In genomic region chr3:115095236-115095635, GRCh38 we compare ENCODE assay signal across 28 cellular contexts.
"Had no signal": no experiment of that assay in that cellular context is flagged by ENCODE, and none has a peak within 500 bp of the region (broad histone marks: within the 10 kb centered on the region; RNA-seq: fewer than 3 reads in every experiment).

No MANE protein-coding gene starts in this region.

- H3K4me3 ChIP-seq: ascending aorta, K562, PC-9, SK-N-MC had no signal

- H3K27ac ChIP-seq: ascending aorta, PC-9, SK-N-MC had no signal

- H3K36me3 ChIP-seq: ascending aorta had no signal

- ATAC-seq: activated CD8-positive, alpha-beta memory T cell treated with anti-CD3 and anti-CD28 coated beads, Interleukin-2, amount 10 ng/mL, durations not matched to agents 7 days and 5 days; activated naive CD4-positive, alpha-beta T cell treated with anti-CD3 and anti-CD28 coated beads, Interleukin-2, amount 50 U/mL, for 72 hours; activated naive CD8-positive, alpha-beta T cell treated with anti-CD3 and anti-CD28 coated beads, Interleukin-2, amount 50 U/mL, for 24 hours; K562; T-cell had no signal

- H3K9me3 ChIP-seq: ascending aorta had no signal

- DNase-seq: activated B cell treated with CpG ODN at 0.5 μM for 24 hours; activated CD4-positive, alpha-beta T cell treated with anti-CD3 and anti-CD28 coated beads for 1 hour; activated CD4-positive, alpha-beta T cell treated with anti-CD3 and anti-CD28 coated beads, Interleukin-2, amount 10 ng/mL, durations not matched to agents 24 days and 14 days; activated CD4-positive, alpha-beta T cell treated with anti-CD3 and anti-CD28 coated beads, Interleukin-2, amount 50 U/mL, for 48 hours; activated CD8-positive, alpha-beta memory T cell treated with anti-CD3 and anti-CD28 coated beads, Interleukin-2, amount 10 ng/mL, durations not matched to agents 7 days and 5 days; activated effector memory CD4-positive, alpha-beta T cell treated with Interleukin-2 at 50 U/mL for 16 hours; activated naive CD4-positive, alpha-beta T cell; activated naive CD8-positive, alpha-beta T cell treated with anti-CD3 and anti-CD28 coated beads, Interleukin-2, amount 50 U/mL, for 24 hours; activated T-cell treated with anti-CD3 and anti-CD28 coated beads, Interleukin-2, amount 50 U/mL, for 24 hours; amniotic stem cell; Karpas-422; NCI-H1105 treated with DMSO at 0.1 percent for 48 hours; NCI-H1436 treated with DMSO at 0.1 percent for 48 hours; NCI-H187; NCI-H2081 treated with DMSO at 0.1 percent for 48 hours; NCI-H345; NCI-H510A; NCI-H526 treated with DMSO at 0.1 percent for 48 hours; NCI-H82; PC-9; SIG-M5; T-cell; T-helper 2 cell; T1000 had no signal

- H3K27me3 ChIP-seq: ascending aorta had no signal
